ENCODE assay signal across 22 cellular contexts in genomic region chr22:38830845-38831108, GRCh38.
"Had no signal": no experiment of that assay in that cellular context is flagged by ENCODE, and none has a peak within 500 bp of the region (broad histone marks: within the 10 kb centered on the region; RNA-seq: fewer than 3 reads in every experiment).

No MANE protein-coding gene starts in this region.

- DNase-seq: effector CD4-positive, alpha-beta T cell; gastrocnemius medialis; left cardiac atrium; naive B cell; right cardiac atrium; sigmoid colon; stimulated activated CD4-positive, alpha-beta T cell treated with anti-CD3 and anti-CD28 coated beads, Interleukin-2, amount 100 ng/mL, for 24 hours; stimulated activated CD4-positive, alpha-beta T cell treated with anti-CD3 and anti-CD28 coated beads, Interleukin-4, amount 100 ng/mL, for 24 hours; stimulated activated naive CD4-positive, alpha-beta T cell treated with Interleukin-2 at 50 U/mL for 16 hours; stomach; testis; uterus had no signal

- H3K27me3 Mint-ChIP-seq: natural killer cell treated with Interleukin-12 subunit alpha and Interleukin-12 subunit beta and Interleukin-15 and Interleukin-18, amount 100 ng/mL, for 72 hours had no signal

- H3K4me1 Mint-ChIP-seq: mesothelial cell of epicardium; neural crest cell; stimulated activated effector memory CD8-positive, alpha-beta T cell treated with anti-CD3 and anti-CD28 coated beads, Interleukin-12 subunit alpha, Interleukin-12 subunit beta, amount 100 ng/mL, for 72 hours had no signal

- H3K27ac Mint-ChIP-seq: mesothelial cell of epicardium; natural killer cell treated with Interleukin-12 subunit alpha and Interleukin-12 subunit beta and Interleukin-15 and Interleukin-18, amount 100 ng/mL, for 72 hours; stimulated activated effector memory CD8-positive, alpha-beta T cell treated with anti-CD3 and anti-CD28 coated beads, Interleukin-12 subunit alpha, Interleukin-12 subunit beta, amount 100 ng/mL, for 72 hours; type B pancreatic cell had no signal

- H3K4me3 ChIP-seq: dorsolateral prefrontal cortex, gastrocnemius medialis, left lung, mucosa of descending colon, psoas muscle, sigmoid colon, stomach, testis, tibial artery, uterus had no signal

- H3K4me1 ChIP-seq: gastrocnemius medialis, psoas muscle, sigmoid colon, stomach, testis, tibial artery, uterus had no signal

- H3K4me3 Mint-ChIP-seq: mesothelial cell of epicardium; naive B cell; natural killer cell treated with Interleukin-12 subunit alpha and Interleukin-12 subunit beta and Interleukin-15 and Interleukin-18, amount 100 ng/mL, for 72 hours; neural crest cell; stimulated activated effector memory CD8-positive, alpha-beta T cell treated with anti-CD3 and anti-CD28 coated beads, Interleukin-12 subunit alpha, Interleukin-12 subunit beta, amount 100 ng/mL, for 72 hours; type B pancreatic cell had no signal

- H3K36me3 ChIP-seq: gastrocnemius medialis, left lung, sigmoid colon, uterus had no signal

- H3K27ac ChIP-seq: gastrocnemius medialis, left lung, psoas muscle, sigmoid colon, stomach, testis, tibial artery, uterus had no signal

- H3K27me3 ChIP-seq: dorsolateral prefrontal cortex, sigmoid colon, testis, tibial artery, uterus had no signal

- H3K36me3 Mint-ChIP-seq: mesothelial cell of epicardium; naive B cell; natural killer cell treated with Interleukin-12 subunit alpha and Interleukin-12 subunit beta and Interleukin-15 and Interleukin-18, amount 100 ng/mL, for 72 hours; stimulated activated effector memory CD8-positive, alpha-beta T cell treated with anti-CD3 and anti-CD28 coated beads, Interleukin-12 subunit alpha, Interleukin-12 subunit beta, amount 100 ng/mL, for 72 hours; type B pancreatic cell had no signal

- H3K9me3 ChIP-seq: gastrocnemius medialis, left lung, mucosa of descending colon, psoas muscle, sigmoid colon, stomach, testis, tibial artery, uterus had no signal

- H3K9me3 Mint-ChIP-seq: mesothelial cell of epicardium; natural killer cell treated with Interleukin-12 subunit alpha and Interleukin-12 subunit beta and Interleukin-15 and Interleukin-18, amount 100 ng/mL, for 72 hours; neural crest cell; stimulated activated effector memory CD8-positive, alpha-beta T cell treated with anti-CD3 and anti-CD28 coated beads, Interleukin-12 subunit alpha, Interleukin-12 subunit beta, amount 100 ng/mL, for 72 hours; type B pancreatic cell had no signal
